Comparison of ENCODE assay signal across 8 cellular contexts in the genomic region with DNA sequence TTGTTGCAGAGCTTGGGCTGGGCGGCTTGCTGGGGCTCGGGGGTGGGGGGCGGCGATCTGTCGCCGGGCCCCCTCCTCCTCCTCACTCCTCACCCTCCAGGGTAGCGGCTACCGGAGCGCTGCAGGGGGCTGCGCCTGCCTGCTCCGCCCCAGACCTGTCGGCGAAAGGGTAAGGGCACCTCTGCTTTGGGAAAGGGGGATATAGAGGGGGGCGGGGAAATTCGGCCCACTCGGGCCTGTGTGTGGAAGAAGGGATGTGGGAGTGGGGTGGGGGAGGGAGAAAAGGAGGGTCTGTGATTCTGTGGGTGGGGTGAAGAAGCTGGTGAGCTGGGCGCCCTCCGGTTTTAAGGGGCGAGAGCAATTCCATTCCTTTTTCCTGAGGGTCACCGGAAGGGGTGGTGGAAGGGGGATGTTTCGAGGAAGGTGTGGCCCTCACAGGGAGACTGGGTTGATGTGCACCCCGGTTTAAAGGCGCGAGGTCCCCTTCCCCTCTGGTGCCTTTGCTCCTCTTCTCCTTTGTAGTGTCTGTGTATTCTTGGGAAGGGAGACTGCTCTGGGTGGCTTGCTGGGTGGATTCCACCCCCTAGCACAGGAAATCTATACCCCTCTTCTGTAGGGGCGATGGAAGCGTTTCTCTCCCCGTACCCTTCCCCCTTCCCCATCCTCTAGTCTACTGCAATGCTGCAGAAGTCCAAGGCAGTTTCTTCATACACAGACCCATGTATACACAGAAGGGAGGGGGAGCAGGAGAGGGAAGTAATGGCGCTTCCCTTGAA. TPM values are rescaled to one million over a fixed set of nuclear protein-coding genes. Genes with fewer than 3 reads are reported as not detected.
DNase-seq lines count a peak whose midpoint lies in the region; ATAC-seq and TF ChIP-seq lines count a peak whose summit lies in the region.

No MANE protein-coding gene starts in this region.

- H3K9me3 Mint-ChIP-seq in activated T-helper 17 cell treated with anti-CD3 and anti-CD28 coated beads, Interleukin-2, amount 50 U/mL, for 72 hours = no peaks in the 10 kb centered on the region

- TF ChIP-seq CTCF in osteoblast (IDR thresholded peaks at IDR 0.05; ENCODE audit: extremely low read depth, low read depth, low read length) = no peak

- in situ Hi-C loops in GM23248 (cut with MboI) = no loop called here

- no peaks in the 10 kb centered on the region for H3K9me2 ChIP-seq in GM23248 (ENCODE audit: insufficient read depth)

- H3K9me3 ChIP-seq in GM23248 (ENCODE audit: low read depth) (no peaks in the 10 kb centered on the region), osteoblast (ENCODE audit: low read depth, low read length) (no peaks in the 10 kb centered on the region)

- peaks cover 27% of the 10 kb centered on the region for H3K4me1 Mint-ChIP-seq in activated T-helper 17 cell treated with anti-CD3 and anti-CD28 coated beads, Interleukin-2, amount 50 U/mL, for 72 hours

- peaks cover 42% of the 10 kb centered on the region for H3F3A ChIP-seq in GM23248 (ENCODE audit: insufficient read depth)

- H3K4me1 ChIP-seq in GM23248 (ENCODE audit: insufficient read depth) (peaks cover 25% of the 10 kb centered on the region), osteoblast (ENCODE audit: insufficient read depth, low read length) (peaks cover 16% of the 10 kb centered on the region)

- DNase-seq in DMS 273 treated with DMSO at 0.1 percent for 48 hours (lab: John Stamatoyannopoulos, UW) (peak; percentile 15), GM23248 (peak; percentile 61), NCI-H526 (lab: John Stamatoyannopoulos, UW) (peak; percentile 43 to 76), head of caudate nucleus (peak in 24 of 42 donors; percentile 10 to 54 (median 30)), osteoblast (ENCODE audit: insufficient read length, low spot score, missing footprints) (peak; percentile 69), NCI-H446 treated with DMSO at 0.1 percent for 48 hours (lab: John Stamatoyannopoulos, UW) (no peak)

- no peaks in the 10 kb centered on the region for H3K27me3 Mint-ChIP-seq in activated T-helper 17 cell treated with anti-CD3 and anti-CD28 coated beads, Interleukin-2, amount 50 U/mL, for 72 hours

- peaks cover 61% of the 10 kb centered on the region for H3K79me2 ChIP-seq in GM23248 (ENCODE audit: insufficient read depth)
- H3K79me2 ChIP-seq in osteoblast (ENCODE audit: insufficient read depth, low read length) = peaks cover 56% of the 10 kb centered on the region

- H3K4me3 ChIP-seq in GM23248 (peak overlapping the region; percentile 93), osteoblast (ENCODE audit: insufficient read depth, low read length) (peak overlapping the region; percentile 93)

- H4K20me1 ChIP-seq in GM23248 (ENCODE audit: insufficient read depth) = 0 out of 2 replicates have a peak, but pooled peaks cover 17% of the 10 kb centered on the region
- H4K20me1 ChIP-seq in osteoblast (ENCODE audit: insufficient read depth, low read length) = peaks cover 35% of the 10 kb centered on the region

- H3K9ac ChIP-seq in GM23248 = peak overlapping the region; percentile 97

- H3K36me3 Mint-ChIP-seq in activated T-helper 17 cell treated with anti-CD3 and anti-CD28 coated beads, Interleukin-2, amount 50 U/mL, for 72 hours (ENCODE audit: low read depth) = peaks cover 34% of the 10 kb centered on the region

- H3K27ac Mint-ChIP-seq in activated T-helper 17 cell treated with anti-CD3 and anti-CD28 coated beads, Interleukin-2, amount 50 U/mL, for 72 hours = peak overlapping the region; percentile 97

- H3K27me3 ChIP-seq in GM23248 (replicated peaks; ENCODE audit: insufficient read depth) (no peaks in the 10 kb centered on the region), osteoblast (ENCODE audit: insufficient read depth, low read length) (no peaks in the 10 kb centered on the region)

- peak overlapping the region; percentile 97 for H3K4me3 Mint-ChIP-seq in activated T-helper 17 cell treated with anti-CD3 and anti-CD28 coated beads, Interleukin-2, amount 50 U/mL, for 72 hours

- ATAC-seq in activated T-helper 17 cell treated with anti-CD3 and anti-CD28 coated beads, Interleukin-2, amount 50 U/mL, for 72 hours (replicated peaks) = peak; percentile 15
- no peak for ATAC-seq in GM18868 (IDR thresholded peaks at IDR 0.05; ENCODE audit: unreplicated experiment)

- H3K4me2 ChIP-seq in GM23248 (ENCODE audit: unreplicated experiment) = peak overlapping the region; percentile 100
- peak overlapping the region; percentile 96 for H3K4me2 ChIP-seq in osteoblast (ENCODE audit: insufficient read depth, low read length)

- peak overlapping the region; percentile 79 for H3K27ac ChIP-seq in GM23248
- H3K27ac ChIP-seq in osteoblast (ENCODE audit: low read depth, low read length) = peak overlapping the region; percentile 67

- H3K36me3 ChIP-seq in GM23248 (ENCODE audit: low read depth) (no peaks in the 10 kb centered on the region), osteoblast (ENCODE audit: insufficient read depth, low read length) (no peaks in the 10 kb centered on the region)

- peak overlapping the region; percentile 54; the same call in 1 of the 2 replicates for H2AFZ ChIP-seq in GM23248
- peak overlapping the region; percentile 57 for H2AFZ ChIP-seq in osteoblast (ENCODE audit: low read length)

- 0 to 1% methylated on average over 12 to 28 of the region's 28 CpGs for WGBS in GM23248 (ENCODE audit: low coverage in 1 of 2, low lambda C conversion rate in 2 of 2, missing lambda C conversion rate in 2 of 2), 2 experiments

- intact Hi-C loops in head of caudate nucleus (cut with DNase I) = no loop called here

RNA-seq across cellular contexts. Expression of a gene that starts 0.9 kb away (rescaled TPM):
- 48.4 and 49.9 TPM in 2 replicates for total RNA-seq in GM23248 (2014; rRNA removed; shearing (Covaris generic))
- 7.1 and 7.6 TPM in 2 replicates for polyA plus RNA-seq in GM23248 (2016; fragmentation: Nextera tagmentation; extraction: Ambion mirVana)
- 10 to 100 TPM; 40.0 to 42.0 TPM for total RNA-seq in activated T-helper 17 cell treated with anti-CD3 and anti-CD28 coated beads, Interleukin-2, amount 50 U/mL, for 72 hours
- 53.6 and 68.4 TPM in 2 replicates for total RNA-seq in osteoblast
